ENCODE assay signal across 27 cellular contexts in genomic region chrX:456146-456545, GRCh38.
"Had no signal": no experiment of that assay in that cellular context is flagged by ENCODE, and none has a peak within 500 bp of the region (broad histone marks: within the 10 kb centered on the region; RNA-seq: fewer than 3 reads in every experiment).

No MANE protein-coding gene starts in this region.

- H3K27me3 ChIP-seq: adrenal gland, ascending aorta, body of pancreas, brain microvascular endothelial cell, cardiac muscle cell had no signal

- H3K4me3 ChIP-seq: adrenal gland, ascending aorta, body of pancreas, breast epithelium, cardiac muscle cell had no signal

- H3K36me3 ChIP-seq: adrenal gland, ascending aorta, brain microvascular endothelial cell, breast epithelium, cardiac muscle cell had no signal

- H3K27ac ChIP-seq: adrenal gland, ascending aorta, body of pancreas, brain microvascular endothelial cell, breast epithelium, cardiac muscle cell had no signal

- DNase-seq: activated effector memory CD4-positive, alpha-beta T cell treated with anti-CD3 and anti-CD28 coated beads, Interleukin-2, amount 50 U/mL, for 16 hours; activated effector memory CD4-positive, alpha-beta T cell treated with Interleukin-2 at 50 U/mL for 16 hours; activated gamma-delta T cell; activated gamma-delta T cell treated with Interleukin-2 at 50 U/mL for 16 hours; activated naive CD4-positive, alpha-beta T cell; activated naive CD4-positive, alpha-beta T cell treated with anti-CD3 and anti-CD28 coated beads for 36 hours; activated naive CD4-positive, alpha-beta T cell treated with anti-CD3 and anti-CD28 coated beads, Interleukin-2, amount 10 ng/mL, durations not matched to agents 7 days and 5 days; activated naive CD4-positive, alpha-beta T cell treated with anti-CD3 and anti-CD28 coated beads, Interleukin-2, amount 50 U/mL, for 16 hours; activated naive CD4-positive, alpha-beta T cell treated with Interleukin-2 at 50 U/mL for 16 hours; activated naive CD8-positive, alpha-beta T cell treated with anti-CD3 and anti-CD28 coated beads for 36 hours; activated naive CD8-positive, alpha-beta T cell treated with anti-CD3 and anti-CD28 coated beads, Interleukin-2, amount 10 ng/mL, durations not matched to agents 7 days and 5 days; activated naive CD8-positive, alpha-beta T cell treated with anti-CD3 and anti-CD28 coated beads, Interleukin-2, amount 50 U/mL, for 24 hours; activated T-cell treated with anti-CD3 and anti-CD28 coated beads, Interleukin-2, amount 50 U/mL, for 4 hours; activated T-cell treated with anti-CD3 and anti-CD28 coated beads, Interleukin-2, amount 50 U/mL, for 48 hours; activated T-cell treated with anti-CD3 and anti-CD28 coated beads, Interleukin-2, amount 50 U/mL, for 72 hours; adrenal gland; amniotic stem cell; amygdala; anterior cingulate cortex; body of pancreas; brain microvascular endothelial cell; caudate nucleus; central memory CD4-positive, alpha-beta T cell; cerebellar nuclear complex had no signal

- H3K4me1 ChIP-seq: adrenal gland, ascending aorta, body of pancreas, breast epithelium had no signal

- H3K9me3 ChIP-seq: adrenal gland, ascending aorta, body of pancreas had no signal
